Comparison of ENCODE assay signal across 8 cellular contexts in the genomic region with DNA sequence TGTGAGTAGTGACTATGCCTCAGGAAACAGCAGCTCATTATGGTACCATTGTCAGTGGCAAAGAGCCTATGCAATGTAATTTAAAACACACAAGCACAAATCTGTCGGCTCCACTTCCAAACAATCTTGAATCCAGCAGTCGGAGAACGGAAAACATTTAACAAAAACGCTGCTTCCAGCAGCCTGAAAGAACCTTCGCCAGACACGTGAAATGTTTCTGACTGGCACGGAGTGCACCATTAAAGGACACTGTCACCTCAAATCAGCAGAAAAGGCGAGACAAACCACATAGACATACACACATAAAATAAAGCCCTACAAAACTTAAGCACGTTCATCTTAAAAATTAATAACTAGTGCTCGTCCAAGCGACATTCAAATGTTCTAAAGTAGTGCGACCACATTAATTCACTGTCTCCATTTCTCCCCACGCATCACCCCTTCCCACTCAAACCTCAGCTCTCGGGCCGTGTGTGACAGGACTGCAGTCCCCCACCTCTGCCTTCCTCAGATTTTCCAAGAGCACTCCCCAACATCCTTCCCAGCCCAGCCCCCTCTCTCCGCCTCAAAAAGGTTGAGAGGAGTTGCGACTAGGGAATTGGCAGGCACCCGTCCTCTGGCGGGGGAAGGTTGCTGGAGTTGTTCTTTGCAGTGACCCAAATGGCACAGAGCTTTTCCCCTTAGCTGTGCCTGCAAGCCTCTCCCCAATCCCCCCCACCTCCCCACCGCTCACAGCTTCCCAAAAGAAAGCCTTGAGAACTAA. TPM values are rescaled to one million over a fixed set of nuclear protein-coding genes. Genes with fewer than 3 reads are reported as not detected.
DNase-seq lines count a peak whose midpoint lies in the region; ATAC-seq, FAIRE-seq and TF ChIP-seq lines count a peak whose summit lies in the region.

No MANE protein-coding gene starts in this region.

- H3K4me3 ChIP-seq in coronary artery (peak overlapping the region; percentile 82), HepG2 (replicated peaks in 1 of 3; ENCODE audit: insufficient read depth in 1 of 3, low read depth in 2 of 3, low read length in 3 of 3) (peak overlapping the region; percentile 65 to 89 (median 69))

- H3K4me3 Mint-ChIP-seq in activated CD4-positive, alpha-beta T cell treated with anti-CD3 and anti-CD28 coated beads for 36 hours = no peak overlapping the region

- no peak for TF ChIP-seq CTCF in coronary artery (IDR thresholded peaks at IDR 0.05)
- TF ChIP-seq CTCF in HepG2 (CRISPR knock-in tag; IDR thresholded peaks at IDR 0.05) = no peak

- no peak overlapping the region for H2AFZ ChIP-seq in HepG2 (ENCODE audit: low read length)

- 0% methylated on average over 18 of the region's 20 CpGs for WGBS in HepG2 (ENCODE audit: low lambda C conversion rate)

- peak overlapping the region; percentile 68 for H3K9ac ChIP-seq in HepG2 (ENCODE audit: insufficient read depth, low read depth, low read length)

- TF ChIP-seq RAD21 in HepG2 (CRISPR knock-in tag; IDR thresholded peaks at IDR 0.05) = no peak

- peak overlapping the region; percentile 90 to 94 for H3K27ac ChIP-seq in coronary artery
- H3K27ac ChIP-seq in HepG2 (ENCODE audit: extremely low read length, insufficient read depth, low read length) = peak overlapping the region; percentile 88

- TF ChIP-seq POLR2A in HepG2 (IDR thresholded peaks at IDR 0.05; ENCODE audit: insufficient read depth in 1 of 2, low read depth in 2 of 2, low read length in 2 of 2) = no peak

- peak; percentile 0 for ATAC-seq in activated CD4-positive, alpha-beta T cell treated with anti-CD3 and anti-CD28 coated beads for 36 hours
- ATAC-seq in HepG2 = peak; percentile 26

- TF ChIP-seq EP300 in HepG2 (IDR thresholded peaks at IDR 0.05; ENCODE audit: low read depth in 2 of 2, low read length in 2 of 2) (no peak), HepG2 (CRISPR knock-in tag; IDR thresholded peaks at IDR 0.05; ENCODE audit: borderline replicate concordance) (no peak)

- H3K4me2 ChIP-seq in HepG2 (ENCODE audit: low read depth, low read length) = peak overlapping the region; percentile 89

- in situ Hi-C loops in HepG2 (cut with HindIII; ENCODE audit: extremely low pct_ligation_motif_present, low pct_unique_long_range_greater_than_20kb) = loop anchor here (5.0 kb wide), 1 partner anchor 169 kb away; a partner anchor contains a TSS

- no peaks in the 10 kb centered on the region; a peak in 1 of 5 replicates for H3K36me3 ChIP-seq in HepG2 (replicated peaks in 1 of 2; ENCODE audit: control insufficient read depth in 1 of 2, insufficient read depth in 2 of 2, low read length in 2 of 2)

- H3K4me1 ChIP-seq in HepG2 (ENCODE audit: insufficient read depth, low read length) = peaks cover 67% of the 10 kb centered on the region

- H4K20me1 ChIP-seq in HepG2 (ENCODE audit: insufficient read depth, low read length) = no peaks in the 10 kb centered on the region; the same call in 1 of the 2 replicates

- H3K27me3 Mint-ChIP-seq in activated CD4-positive, alpha-beta T cell treated with anti-CD3 and anti-CD28 coated beads for 36 hours = no peaks in the 10 kb centered on the region

- H3K79me2 ChIP-seq in HepG2 (ENCODE audit: insufficient read depth, low read length) = peaks cover 45% of the 10 kb centered on the region

- H3K9me3 ChIP-seq in HepG2 (ENCODE audit: low read length) = no peaks in the 10 kb centered on the region

- no peaks in the 10 kb centered on the region for H3K9me3 Mint-ChIP-seq in activated CD4-positive, alpha-beta T cell treated with anti-CD3 and anti-CD28 coated beads for 36 hours (ENCODE audit: low read depth)

- no peak for FAIRE-seq in HepG2 (lab: Jason Lieb, UNC)

- no peak overlapping the region for H3K27ac Mint-ChIP-seq in activated CD4-positive, alpha-beta T cell treated with anti-CD3 and anti-CD28 coated beads for 36 hours

- TSS peak; percentile 72 for BruUV-seq in HepG2 (replicated peaks; lab: Mats Ljungman, UMichigan)

- DNase-seq in activated CD4-positive, alpha-beta T cell treated with anti-CD3 and anti-CD28 coated beads for 36 hours = peak; percentile 42
- DNase-seq in activated CD4-positive, alpha-beta T cell treated with anti-CD3 and anti-CD28 coated beads for 1 hour = no peak
- DNase-seq in RPMI7951 (ENCODE audit: low read depth) = peak; percentile 18
- peak; percentile 81 for DNase-seq in coronary artery (ENCODE audit: low spot score)
- DNase-seq in HepG2 (ENCODE audit: low spot score) = no peak
- DNase-seq in stimulated activated naive CD4-positive, alpha-beta T cell (lab: John Stamatoyannopoulos, UW) = peak in 4 of 6 experiments; percentile 12 to 61 (median 30)
- DNase-seq in A172 (ENCODE audit: low spot score) = no peak
- no peak for DNase-seq in HuH-7.5 (ENCODE audit: low spot score)

- H3K36me3 Mint-ChIP-seq in activated CD4-positive, alpha-beta T cell treated with anti-CD3 and anti-CD28 coated beads for 36 hours (ENCODE audit: low read depth) = peaks cover 7% of the 10 kb centered on the region

- CTCF ChIA-PET in activated CD4-positive, alpha-beta T cell treated with anti-CD3 and anti-CD28 coated beads for 36 hours (lab: Charles Lee) = interaction anchor here (0.6 to 2.4 kb wide), 8 partner anchors 9 to 215 kb away, joined by 3 to 14 read pairs (median 6); a partner anchor contains a TSS
- CTCF ChIA-PET in HepG2 (lab: Yijun Ruan, JAX; ENCODE audit: low intra/inter-chr PET ratio, low total read pairs) = no interaction called here

- intact Hi-C loops in activated CD4-positive, alpha-beta T cell treated with anti-CD3 and anti-CD28 coated beads for 36 hours (cut with DNase I, micrococcal nuclease) = loop anchor here (1.0 to 2.0 kb wide), 11 partner anchors 64 to 215 kb away; a partner anchor contains a TSS
- intact Hi-C loops in HepG2 (cut with micrococcal nuclease; ENCODE audit: unreplicated experiment) = loop anchor here (1.0 to 5.0 kb wide), 6 partner anchors 46 to 170 kb away; a partner anchor contains a TSS

- POLR2A ChIA-PET in activated CD4-positive, alpha-beta T cell treated with anti-CD3 and anti-CD28 coated beads for 36 hours (lab: Charles Lee) = interaction anchor here (0.5 to 2.3 kb wide), 8 partner anchors 8 to 213 kb away, joined by 3 to 12 read pairs (median 5); a partner anchor contains a TSS
- POLR2A ChIA-PET in HepG2 (lab: Yijun Ruan, JAX) = interaction anchor here (0.9 to 7.3 kb wide), 17 partner anchors 8 to 215 kb away, joined by 3 to 67 read pairs (median 6); a partner anchor contains a TSS

- H3K27me3 ChIP-seq in HepG2 (ENCODE audit: control insufficient read depth in 1 of 2, insufficient read depth in 2 of 2, low read length in 2 of 2) = no peaks in the 10 kb centered on the region; a peak in 1 of 5 replicates

- peaks cover 34% of the 10 kb centered on the region for H3K4me1 Mint-ChIP-seq in activated CD4-positive, alpha-beta T cell treated with anti-CD3 and anti-CD28 coated beads for 36 hours

RNA-seq across cellular contexts. Expression of a gene that starts 0.6 kb away (rescaled TPM):
- 10 to 100 TPM; 11.4 to 13.2 TPM for total RNA-seq in activated CD4-positive, alpha-beta T cell treated with anti-CD3 and anti-CD28 coated beads for 36 hours
- 15.9 and 16.0 TPM in 2 replicates for total RNA-seq in RPMI7951 (2014; rRNA removed; shearing (Covaris generic))
- 5.0 and 8.8 TPM in 2 replicates for total RNA-seq in HepG2 (2016; rRNA removed; fragmentation: Illumina TruSeq; extraction: Trizol)
- total RNA-seq in HepG2 (2016; cell fraction: cytosol; rRNA removed; fragmentation: Illumina TruSeq; extraction: Trizol; ENCODE audit: low read depth) = 0.61 and 1.5 TPM in 2 replicates
- total RNA-seq in HepG2 (2016; cell fraction: insoluble cytoplasmic fraction; rRNA removed; fragmentation: Illumina TruSeq; extraction: Trizol) = 4.7 and 8.4 TPM in 2 replicates
- 2.3 TPM in 2 replicates for total RNA-seq in HepG2 (2016; cell fraction: membrane; rRNA removed; fragmentation: Illumina TruSeq; extraction: Trizol)
- total RNA-seq in HepG2 (2016; cell fraction: nucleus; rRNA removed; fragmentation: Illumina TruSeq; extraction: Trizol) = 3.8 and 6.3 TPM in 2 replicates
- 3.7 and 4.2 TPM in 2 replicates for polyA plus RNA-seq in HepG2 (2011; rRNA removed)
- polyA plus RNA-seq in HepG2 (2011; cell fraction: cytosol; rRNA removed) = 1.4 and 2.8 TPM in 2 replicates
- 2.7 and 4.6 TPM in 2 replicates for polyA plus RNA-seq in HepG2 (2011; cell fraction: nucleus; rRNA removed)
- polyA plus RNA-seq in HepG2 (2012) = 8.2 and 8.5 TPM in 2 replicates
- 0.09 and 0.22 TPM in 2 replicates for polyA plus RNA-seq in HepG2 (2016; cell fraction: cytosol; fragmentation: Illumina TruSeq; extraction: Trizol; ENCODE audit: low read depth)
- 5.3 and 6.2 TPM in 2 replicates for polyA plus RNA-seq in HepG2 (2016; cell fraction: insoluble cytoplasmic fraction; fragmentation: Illumina TruSeq; extraction: Trizol; ENCODE audit: low read depth)
- 0.58 and 0.83 TPM in 2 replicates for polyA plus RNA-seq in HepG2 (2016; cell fraction: membrane; fragmentation: Illumina TruSeq; extraction: Trizol; ENCODE audit: low read depth)
- polyA plus RNA-seq in HepG2 (2016; cell fraction: nucleus; fragmentation: Illumina TruSeq; extraction: Trizol; ENCODE audit: insufficient read depth, low read depth) = 5.7 and 8.0 TPM in 2 replicates
- polyA minus RNA-seq in HepG2 (2011; rRNA and poly(A)+ RNA removed; ENCODE audit: low replicate concordance) = 4.4 and 23.5 TPM in 2 replicates
- 3.5 and 3.6 TPM in 2 replicates for polyA minus RNA-seq in HepG2 (2011; cell fraction: cytosol; rRNA and poly(A)+ RNA removed)
- polyA minus RNA-seq in HepG2 (2011; cell fraction: nucleus; rRNA and poly(A)+ RNA removed) = 18.4 and 19.1 TPM in 2 replicates
- total RNA-seq in A172 (2014; rRNA removed; shearing (Covaris generic)) = 24.7 and 26.8 TPM in 2 replicates

Comparison
In these comparisons a context has a peak if more than half of its experiments do, and no peak if none do; other contexts are left out.
1. DNase-seq: peak in activated CD4-positive, alpha-beta T cell treated with anti-CD3 and anti-CD28 coated beads for 36 hours (single experiment), RPMI7951 (single experiment), coronary artery (single experiment) and stimulated activated naive CD4-positive, alpha-beta T cell (4 of 6); none in activated CD4-positive, alpha-beta T cell treated with anti-CD3 and anti-CD28 coated beads for 1 hour (single experiment), HepG2 (single experiment), A172 (single experiment) and HuH-7.5 (single experiment).